9 cellular contexts compared by ENCODE assay signal in the genomic region with DNA sequence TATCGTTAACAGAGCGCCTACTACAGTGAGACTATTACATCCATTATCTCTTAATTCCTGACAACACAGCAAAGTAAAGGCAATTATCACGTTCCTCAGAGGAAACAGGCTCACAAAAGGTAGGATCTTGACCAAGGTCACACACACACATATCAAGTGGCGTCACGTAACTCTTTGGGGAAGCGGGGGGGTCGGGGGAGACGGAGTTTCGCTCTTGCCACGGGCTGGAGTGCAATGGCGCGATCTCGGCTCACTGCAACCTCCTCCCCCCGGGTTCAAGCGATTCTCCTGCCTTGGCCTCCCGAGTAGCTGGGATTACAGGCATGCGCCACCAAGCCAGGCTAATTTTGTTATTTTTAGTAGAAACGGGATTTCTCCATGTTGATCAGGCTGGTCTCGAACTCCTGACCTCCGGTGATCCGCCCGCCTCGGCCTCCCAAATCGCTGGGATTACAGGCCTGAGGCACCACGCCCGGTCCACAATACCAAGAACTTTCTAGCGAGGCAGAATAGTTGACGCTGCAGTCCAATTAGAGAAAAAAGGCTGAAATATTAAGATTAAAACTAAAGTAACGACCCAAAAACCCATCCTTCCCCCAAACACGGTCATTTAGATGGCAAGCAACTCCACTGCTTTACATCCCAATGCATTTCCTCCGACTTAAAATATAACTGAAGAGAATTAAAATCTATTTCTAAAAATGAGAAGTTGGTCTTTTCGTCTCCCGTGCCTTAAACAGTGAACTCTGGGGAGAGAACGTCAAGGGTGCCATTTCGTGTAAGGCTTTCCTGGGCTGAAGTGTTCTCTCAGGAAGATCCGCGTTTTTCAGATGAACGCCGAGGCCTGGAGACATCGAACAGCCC. TPM values are rescaled to one million over a fixed set of nuclear protein-coding genes. Genes with fewer than 3 reads are reported as not detected.
DNase-seq lines count a peak whose midpoint lies in the region; ATAC-seq and TF ChIP-seq lines count a peak whose summit lies in the region.
"Had no signal": no experiment of that assay in that cellular context is flagged by ENCODE, and none has a peak within 500 bp of the region (broad histone marks: within the 10 kb centered on the region; RNA-seq: fewer than 3 reads in every experiment).

No MANE protein-coding gene starts in this region.

- no peaks in the 10 kb centered on the region for H3K27me3 ChIP-seq in gastroesophageal sphincter
- H3K27me3 ChIP-seq in prostate gland (replicated peaks; ENCODE audit: insufficient read depth): no peaks in the 10 kb centered on the region
- no peaks in the 10 kb centered on the region for H3K27me3 ChIP-seq in aorta (ENCODE audit: control insufficient read depth in 1 of 2, insufficient read depth in 2 of 2, low read length in 1 of 2)

- peak; percentile 35 for TF ChIP-seq POLR2A in GM18951 (IDR thresholded peaks at IDR 0.05; ENCODE audit: extremely low read depth, insufficient read depth, insufficient read length)
- no peak for TF ChIP-seq POLR2A in gastroesophageal sphincter (IDR thresholded peaks at IDR 0.05)
- TF ChIP-seq POLR2A in prostate gland (IDR thresholded peaks at IDR 0.05): peak; percentile 8

- no peaks in the 10 kb centered on the region for H3K27me3 Mint-ChIP-seq in activated T-cell treated with anti-CD3 and anti-CD28 coated beads, Interleukin-2, amount 50 U/mL, for 72 hours (ENCODE audit: low read depth)

- 0% methylated on average over 8 to 15 of the region's 40 CpGs for WGBS in gastroesophageal sphincter (ENCODE audit: low coverage in 1 of 2), 2 donors
- WGBS in prostate gland: under 1% methylated on average over 40 of the region's 40 CpGs
- WGBS in aorta, 2 donors: 0 to 1% methylated on average over 40 of the region's 40 CpGs

- no peak for TF ChIP-seq EP300 in gastroesophageal sphincter (IDR thresholded peaks at IDR 0.05)

- no peaks in the 10 kb centered on the region for H3K9me3 ChIP-seq in gastroesophageal sphincter
- H3K9me3 ChIP-seq in prostate gland: no peaks in the 10 kb centered on the region
- H3K9me3 ChIP-seq in aorta (ENCODE audit: control insufficient read depth, low read length): no peaks in the 10 kb centered on the region

- H3K4me1 Mint-ChIP-seq in activated T-cell treated with anti-CD3 and anti-CD28 coated beads, Interleukin-2, amount 50 U/mL, for 72 hours (ENCODE audit: low read depth): peaks cover 59% of the 10 kb centered on the region

- ATAC-seq in activated T-cell treated with anti-CD3 and anti-CD28 coated beads, Interleukin-2, amount 50 U/mL, for 72 hours (replicated peaks in 1 of 2): no peak
- ATAC-seq in gastroesophageal sphincter (no peak), aorta (ENCODE audit: low FRiP score) (no peak), HG02642 (IDR thresholded peaks at IDR 0.05; ENCODE audit: poor library complexity, unreplicated experiment) (no peak)

- H3K36me3 ChIP-seq in gastroesophageal sphincter (peaks cover 0 to 27% of the 10 kb centered on the region in 2 donors), prostate gland (peaks cover 0 to 4% of the 10 kb centered on the region in 2 donors), aorta (ENCODE audit: control insufficient read depth in 1 of 2, insufficient read depth in 2 of 2, low read length in 1 of 2) (peaks cover 2 to 5% of the 10 kb centered on the region in 2 donors)

- DNase-seq in NOMO-1 treated with dmso at 0.1 percent for 144 hours (lab: John Stamatoyannopoulos, UW; ENCODE audit: unreplicated experiment) (peak; percentile 22), prostate gland (ENCODE audit: low spot score) (peak; percentile 33), aorta (peak; percentile 65 to 80), NCI-H345 treated with DMSO at 0.1 percent for 48 hours (lab: John Stamatoyannopoulos, UW; ENCODE audit: unreplicated experiment) (no peak)
- peak; percentile 58 to 69 for DNase-seq in activated T-cell treated with anti-CD3 and anti-CD28 coated beads, Interleukin-2, amount 50 U/mL, for 72 hours

- peaks cover 13 to 42% of the 10 kb centered on the region in 2 donors for H3K36me3 Mint-ChIP-seq in activated T-cell treated with anti-CD3 and anti-CD28 coated beads, Interleukin-2, amount 50 U/mL, for 72 hours (ENCODE audit: insufficient read depth in 2 of 2)

- H3K4me3 ChIP-seq in gastroesophageal sphincter (peak overlapping the region; percentile 74 to 83), prostate gland (peak overlapping the region; percentile 87 to 88), aorta (ENCODE audit: low read length in 2 of 2) (peak overlapping the region; percentile 59 to 76)

- H3K9me3 Mint-ChIP-seq in activated T-cell treated with anti-CD3 and anti-CD28 coated beads, Interleukin-2, amount 50 U/mL, for 72 hours: peaks cover 0 to 2% of the 10 kb centered on the region in 2 donors

- in situ Hi-C loops in GM18951 (cut with MboI; ENCODE audit: low sequenced_read_pairs, unreplicated experiment): no loop called here

- TF ChIP-seq CTCF in gastroesophageal sphincter (IDR thresholded peaks at IDR 0.05) (no peak), prostate gland (IDR thresholded peaks at IDR 0.05) (no peak)

- peaks cover 0 to 66% (median 9%) of the 10 kb centered on the region in 3 donors for H3K4me1 ChIP-seq in gastroesophageal sphincter
- no peaks in the 10 kb centered on the region for H3K4me1 ChIP-seq in prostate gland (replicated peaks)
- H3K4me1 ChIP-seq in aorta (ENCODE audit: control insufficient read depth in 1 of 2, insufficient read depth in 2 of 2, low read length in 2 of 2): no peaks in the 10 kb centered on the region

- H3K4me3 Mint-ChIP-seq in activated T-cell treated with anti-CD3 and anti-CD28 coated beads, Interleukin-2, amount 50 U/mL, for 72 hours: peak overlapping the region; percentile 87 to 100

- peak overlapping the region; percentile 98 for H3K27ac Mint-ChIP-seq in activated T-cell treated with anti-CD3 and anti-CD28 coated beads, Interleukin-2, amount 50 U/mL, for 72 hours

- peak overlapping the region; percentile 96 to 100 (median 98) for H3K27ac ChIP-seq in gastroesophageal sphincter
- peak overlapping the region; percentile 100 for H3K27ac ChIP-seq in prostate gland
- peak overlapping the region; percentile 91 to 98 for H3K27ac ChIP-seq in aorta (ENCODE audit: low read depth in 1 of 2, low read length in 2 of 2)

- intact Hi-C loops in prostate gland (cut with DNase I) (loop anchor here (10.0 kb wide), 1 partner anchor 200 kb away; a partner anchor contains a TSS), aorta (cut with DNase I) (loop anchor here (5.0 to 10.0 kb wide), 3 partner anchors 38 to 180 kb away; a partner anchor contains a TSS)

RNA-seq across cellular contexts. Expression of a gene that starts 1.1 kb away (rescaled TPM):
- 100 to 1,000 TPM; 374 to 431 TPM for total RNA-seq in activated T-cell treated with anti-CD3 and anti-CD28 coated beads, Interleukin-2, amount 50 U/mL, for 72 hours
- total RNA-seq in gastroesophageal sphincter (100 to 1,000 TPM; 323 to 610 (median 490) TPM), prostate gland (100 to 1,000 TPM; 374 to 600 TPM), aorta (100 to 1,000 TPM; 377 to 555 TPM)
- 100 to 1,000 TPM in 1 of 2 donors, 10 to 100 TPM in 1; 50.0 to 355 TPM for polyA plus RNA-seq in aorta

RNA-seq across cellular contexts. Expression of a gene that starts 37.1 kb away (rescaled TPM):
- total RNA-seq in activated T-cell treated with anti-CD3 and anti-CD28 coated beads, Interleukin-2, amount 50 U/mL, for 72 hours: under 1 TPM; 0.31 to 0.37 TPM
- 10 to 100 TPM in 1 of 4 donors, 1 to 10 TPM in 3; 2.6 to 19.7 (median 5.4) TPM for total RNA-seq in gastroesophageal sphincter
- 10 to 100 TPM; 13.8 to 25.4 TPM for total RNA-seq in prostate gland
- 10 to 100 TPM; 12.9 to 24.0 TPM for total RNA-seq in aorta
- 10 to 100 TPM; 17.6 to 25.8 TPM for polyA plus RNA-seq in aorta

RNA-seq across cellular contexts. Expression of a gene that starts 50.0 kb away (rescaled TPM):
- total RNA-seq in activated T-cell treated with anti-CD3 and anti-CD28 coated beads, Interleukin-2, amount 50 U/mL, for 72 hours: not detected
- total RNA-seq in gastroesophageal sphincter: not detected
- total RNA-seq in prostate gland: 1 to 10 TPM in 1 of 2 donors, not detected in 1; 3.2 TPM
- total RNA-seq in aorta: not detected
- not detected for polyA plus RNA-seq in aorta
- total RNA-seq: pulmonary artery endothelial cell had no signal

Comparison
In these comparisons a context has a peak if more than half of its experiments do, and no peak if none do; other contexts are left out.
1. POLR2A ChIP-seq: peak in GM18951 (single experiment) and prostate gland (single experiment); none in gastroesophageal sphincter (0 of 2).
2. Peak in every context shown above with its lines, with median percentiles within 50 percentile points of each other: H3K27ac ChIP-seq and H3K4me3 ChIP-seq.